Comparison of ENCODE assay signal across 23 cellular contexts in the genomic region with DNA sequence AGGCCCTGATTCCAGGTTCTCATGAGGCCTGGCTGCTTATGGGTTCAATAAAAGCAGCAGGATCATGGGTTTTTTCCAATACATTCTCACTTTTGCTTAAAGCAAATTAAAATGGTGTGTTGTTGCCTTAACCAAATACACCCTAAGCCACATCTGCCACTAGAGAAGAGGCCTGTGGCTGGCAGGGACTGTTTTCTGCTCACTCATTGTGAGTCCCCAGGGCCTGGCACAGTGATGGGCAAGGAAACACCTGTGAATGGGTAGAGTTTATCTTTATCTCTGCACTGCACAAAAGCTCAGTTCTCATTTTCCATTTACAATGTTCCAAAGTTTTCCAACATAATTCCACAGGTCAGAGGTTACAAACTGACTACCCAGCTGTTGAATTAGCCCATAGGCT.
"Had no signal": no experiment of that assay in that cellular context is flagged by ENCODE, and none has a peak within 500 bp of the region (broad histone marks: within the 10 kb centered on the region; RNA-seq: fewer than 3 reads in every experiment).

No MANE protein-coding gene starts in this region.

- H3K27me3 Mint-ChIP-seq: memory B cell; natural killer cell treated with Interleukin-12 subunit alpha and Interleukin-12 subunit beta and Interleukin-15 and Interleukin-18, amount 100 ng/mL, for 72 hours had no signal

- H3K9me3 ChIP-seq: esophagus squamous epithelium, gastroesophageal sphincter, left ventricle myocardium inferior, lower lobe of right lung, ovary, right atrium auricular region, sigmoid colon, suprapubic skin, tibial artery, upper lobe of right lung, vagina had no signal

- H3K36me3 ChIP-seq: esophagus squamous epithelium, gastroesophageal sphincter, left ventricle myocardium inferior, lower lobe of right lung, neural progenitor cell, ovary, right atrium auricular region, sigmoid colon, suprapubic skin, tibial artery, upper lobe of right lung, vagina had no signal

- DNase-seq: esophagus squamous epithelium; foreskin fibroblast; glutamatergic neuron; immature natural killer cell; left ventricle myocardium inferior; lower lobe of right lung; nucleus accumbens; ovary; sigmoid colon; stimulated activated CD4-positive, alpha-beta T cell treated with anti-CD3 and anti-CD28 coated beads, Interleukin-2, amount 100 ng/mL, for 48 hours; stimulated activated naive CD8-positive, alpha-beta T cell treated with anti-CD3 and anti-CD28 coated beads, Interleukin-15, Interleukin-2, amounts not matched to agents 100 U/mL and 50 U/mL, for 24 hours; tibial artery; upper lobe of right lung had no signal

- H3K4me3 Mint-ChIP-seq: dendritic cell treated with granulocyte-macrophage colony-stimulating factor and Interleukin-4, amounts not matched to agents 40 ng/mL and 50 ng/mL, for 4 days; immature natural killer cell; memory B cell; mesothelial cell of epicardium; natural killer cell treated with Interleukin-12 subunit alpha and Interleukin-12 subunit beta and Interleukin-15 and Interleukin-18, amount 100 ng/mL, for 72 hours; neural progenitor cell had no signal

- H3K4me1 ChIP-seq: esophagus squamous epithelium, gastroesophageal sphincter, left ventricle myocardium inferior, lower lobe of right lung, right atrium auricular region, sigmoid colon, suprapubic skin, tibial artery, upper lobe of right lung, vagina had no signal

- H3K4me3 ChIP-seq: esophagus squamous epithelium, gastroesophageal sphincter, left ventricle myocardium inferior, lower lobe of right lung, neural progenitor cell, ovary, right atrium auricular region, sigmoid colon, skin epidermis, suprapubic skin, tibial artery, upper lobe of right lung, vagina had no signal

- H3K27me3 ChIP-seq: esophagus squamous epithelium, neural progenitor cell, ovary, right atrium auricular region, sigmoid colon, suprapubic skin, vagina had no signal

- H3K4me2 ChIP-seq: neural progenitor cell had no signal

- H2AFZ ChIP-seq: neural progenitor cell had no signal

- H3K27ac Mint-ChIP-seq: memory B cell; mesothelial cell of epicardium; natural killer cell treated with Interleukin-12 subunit alpha and Interleukin-12 subunit beta and Interleukin-15 and Interleukin-18, amount 100 ng/mL, for 72 hours had no signal

- ATAC-seq: gastroesophageal sphincter; lower lobe of right lung; natural killer cell treated with Interleukin-12 subunit alpha and Interleukin-12 subunit beta and Interleukin-15 and Interleukin-18, amount 100 ng/mL, for 72 hours; stimulated activated naive CD8-positive, alpha-beta T cell treated with anti-CD3 and anti-CD28 coated beads, Interleukin-15, Interleukin-2, amounts not matched to agents 100 U/mL and 50 U/mL, for 24 hours; upper lobe of right lung had no signal

- H3K27ac ChIP-seq: esophagus squamous epithelium, gastroesophageal sphincter, left ventricle myocardium inferior, lower lobe of right lung, neural progenitor cell, ovary, right atrium auricular region, sigmoid colon, skin epidermis, suprapubic skin, tibial artery, upper lobe of right lung, vagina had no signal

- H3K36me3 Mint-ChIP-seq: immature natural killer cell; memory B cell; mesothelial cell of epicardium; natural killer cell treated with Interleukin-12 subunit alpha and Interleukin-12 subunit beta and Interleukin-15 and Interleukin-18, amount 100 ng/mL, for 72 hours; neural progenitor cell had no signal

- H3K9ac ChIP-seq: neural progenitor cell had no signal

- H3K9me3 Mint-ChIP-seq: dendritic cell treated with granulocyte-macrophage colony-stimulating factor and Interleukin-4, amounts not matched to agents 40 ng/mL and 50 ng/mL, for 4 days; immature natural killer cell; mesothelial cell of epicardium; natural killer cell treated with Interleukin-12 subunit alpha and Interleukin-12 subunit beta and Interleukin-15 and Interleukin-18, amount 100 ng/mL, for 72 hours; neural progenitor cell had no signal
